1 cellular context compared by ENCODE assay signal in genomic region chr5:141051526-141051876, GRCh38.
TF ChIP-seq lines count a peak whose summit lies in the region.

No MANE protein-coding gene starts in this region.

TF ChIP-seq in neural cell, 6 proteins besides CTCF, POLR2A, EP300 and RAD21 (continued from another document):
- TF ChIP-seq, protein P1, sequence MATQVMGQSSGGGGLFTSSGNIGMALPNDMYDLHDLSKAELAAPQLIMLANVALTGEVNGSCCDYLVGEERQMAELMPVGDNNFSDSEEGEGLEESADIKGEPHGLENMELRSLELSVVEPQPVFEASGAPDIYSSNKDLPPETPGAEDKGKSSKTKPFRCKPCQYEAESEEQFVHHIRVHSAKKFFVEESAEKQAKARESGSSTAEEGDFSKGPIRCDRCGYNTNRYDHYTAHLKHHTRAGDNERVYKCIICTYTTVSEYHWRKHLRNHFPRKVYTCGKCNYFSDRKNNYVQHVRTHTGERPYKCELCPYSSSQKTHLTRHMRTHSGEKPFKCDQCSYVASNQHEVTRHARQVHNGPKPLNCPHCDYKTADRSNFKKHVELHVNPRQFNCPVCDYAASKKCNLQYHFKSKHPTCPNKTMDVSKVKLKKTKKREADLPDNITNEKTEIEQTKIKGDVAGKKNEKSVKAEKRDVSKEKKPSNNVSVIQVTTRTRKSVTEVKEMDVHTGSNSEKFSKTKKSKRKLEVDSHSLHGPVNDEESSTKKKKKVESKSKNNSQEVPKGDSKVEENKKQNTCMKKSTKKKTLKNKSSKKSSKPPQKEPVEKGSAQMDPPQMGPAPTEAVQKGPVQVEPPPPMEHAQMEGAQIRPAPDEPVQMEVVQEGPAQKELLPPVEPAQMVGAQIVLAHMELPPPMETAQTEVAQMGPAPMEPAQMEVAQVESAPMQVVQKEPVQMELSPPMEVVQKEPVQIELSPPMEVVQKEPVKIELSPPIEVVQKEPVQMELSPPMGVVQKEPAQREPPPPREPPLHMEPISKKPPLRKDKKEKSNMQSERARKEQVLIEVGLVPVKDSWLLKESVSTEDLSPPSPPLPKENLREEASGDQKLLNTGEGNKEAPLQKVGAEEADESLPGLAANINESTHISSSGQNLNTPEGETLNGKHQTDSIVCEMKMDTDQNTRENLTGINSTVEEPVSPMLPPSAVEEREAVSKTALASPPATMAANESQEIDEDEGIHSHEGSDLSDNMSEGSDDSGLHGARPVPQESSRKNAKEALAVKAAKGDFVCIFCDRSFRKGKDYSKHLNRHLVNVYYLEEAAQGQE (IDR thresholded peaks at IDR 0.05; ENCODE audit: borderline replicate concordance) = no peak
